13 cellular contexts compared by ENCODE assay signal in genomic region chr11:35321532-35322320, GRCh38.
A peak's percentile ranks its signal among the peaks of the same experiment; 100 is the strongest.
DNase-seq lines count a peak whose midpoint lies in the region; ATAC-seq and TF ChIP-seq lines count a peak whose summit lies in the region.
"Had no signal": no experiment of that assay in that cellular context is flagged by ENCODE, and none has a peak within 500 bp of the region (broad histone marks: within the 10 kb centered on the region; RNA-seq: fewer than 3 reads in every experiment).

No MANE protein-coding gene starts in this region.

- H3K4me3 ChIP-seq in right atrium auricular region = no peak overlapping the region
- no peak overlapping the region for H3K4me3 ChIP-seq in SJCRH30
- H3K4me3 ChIP-seq in foreskin fibroblast (ENCODE audit: low read depth in 1 of 2, low read length in 2 of 2) = no peak overlapping the region

- no peak overlapping the region for H3K27ac Mint-ChIP-seq in activated CD4-positive, alpha-beta T cell treated with anti-CD3 and anti-CD28 coated beads, Interleukin-2, amount 10 ng/mL, durations not matched to agents 7 days and 5 days
- H3K27ac Mint-ChIP-seq: stimulated activated naive B cell treated with anti-CD40 and anti-IgM and Interleukin-4, amounts not matched to agents 10 μg/mL and 1 μg/mL and 100 μg/mL, for 72 hours had no signal

- CTCF ChIA-PET in activated CD4-positive, alpha-beta T cell treated with anti-CD3 and anti-CD28 coated beads, Interleukin-2, amount 10 ng/mL, durations not matched to agents 7 days and 5 days (lab: Charles Lee) = no interaction called here

- H3K27ac ChIP-seq in right atrium auricular region (no peak overlapping the region), SJCRH30 (no peak overlapping the region)

- no peaks in the 10 kb centered on the region for H3K27me3 ChIP-seq in right atrium auricular region
- no peaks in the 10 kb centered on the region for H3K27me3 ChIP-seq in SJCRH30

- ATAC-seq in Right ventricle myocardium inferior = peak; percentile 32
- no peak for ATAC-seq in GM18909 (IDR thresholded peaks at IDR 0.05; ENCODE audit: poor library complexity, unreplicated experiment)
- no peak for ATAC-seq in GM18505 (IDR thresholded peaks at IDR 0.05; ENCODE audit: unreplicated experiment)
- ATAC-seq: stimulated activated naive B cell treated with anti-CD40 and anti-IgM and Interleukin-4, amounts not matched to agents 10 μg/mL and 1 μg/mL and 100 μg/mL, for 72 hours had no signal

- H3K36me3 Mint-ChIP-seq in activated CD4-positive, alpha-beta T cell treated with anti-CD3 and anti-CD28 coated beads, Interleukin-2, amount 10 ng/mL, durations not matched to agents 7 days and 5 days (ENCODE audit: low read depth) = peaks cover 5% of the 10 kb centered on the region
- H3K36me3 Mint-ChIP-seq: stimulated activated naive B cell treated with anti-CD40 and anti-IgM and Interleukin-4, amounts not matched to agents 10 μg/mL and 1 μg/mL and 100 μg/mL, for 72 hours had no signal

- H3K36me3 ChIP-seq in right atrium auricular region = no peaks in the 10 kb centered on the region
- H3K36me3 ChIP-seq in SJCRH30 = no peaks in the 10 kb centered on the region

- peaks cover 8% of the 10 kb centered on the region for H3K4me1 Mint-ChIP-seq in activated CD4-positive, alpha-beta T cell treated with anti-CD3 and anti-CD28 coated beads, Interleukin-2, amount 10 ng/mL, durations not matched to agents 7 days and 5 days

- H3K9me3 Mint-ChIP-seq in activated CD4-positive, alpha-beta T cell treated with anti-CD3 and anti-CD28 coated beads, Interleukin-2, amount 10 ng/mL, durations not matched to agents 7 days and 5 days = peaks cover 11% of the 10 kb centered on the region
- H3K9me3 Mint-ChIP-seq: neural crest cell; stimulated activated naive B cell treated with anti-CD40 and anti-IgM and Interleukin-4, amounts not matched to agents 10 μg/mL and 1 μg/mL and 100 μg/mL, for 72 hours had no signal

- TF ChIP-seq POLR2A in GM18505 (IDR thresholded peaks at IDR 0.05; ENCODE audit: borderline replicate concordance, extremely low read depth, insufficient read depth, insufficient read length) = no peak

- H3K4me1 ChIP-seq in right atrium auricular region = peaks cover 0 to 31% of the 10 kb centered on the region in 2 donors
- peaks cover 17% of the 10 kb centered on the region for H3K4me1 ChIP-seq in SJCRH30

- DNase-seq in Right ventricle myocardium inferior (ENCODE audit: missing footprints) (no peak), right atrium auricular region (ENCODE audit: low spot score) (no peak), SJCRH30 (peak; percentile 14 to 51), foreskin fibroblast (peak; percentile 89 to 95)
- DNase-seq in activated CD4-positive, alpha-beta T cell treated with anti-CD3 and anti-CD28 coated beads, Interleukin-2, amount 10 ng/mL, durations not matched to agents 7 days and 5 days = no peak
- no peak for DNase-seq in activated CD4-positive, alpha-beta T cell treated with anti-CD3 and anti-CD28 coated beads for 4 hours
- DNase-seq: KG1; NCI-H510A; stimulated activated naive B cell treated with anti-CD40 and anti-IgM and Interleukin-4, amounts not matched to agents 10 μg/mL and 1 μg/mL and 100 μg/mL, for 72 hours; SW 1271 had no signal

- intact Hi-C loops in Right ventricle myocardium inferior (cut with DNase I) = loop anchor here (10.0 kb wide), 1 partner anchor 327 kb away; no protein-coding TSS in a partner anchor

- H3K9me3 ChIP-seq in right atrium auricular region (no peaks in the 10 kb centered on the region), SJCRH30 (replicated peaks) (no peaks in the 10 kb centered on the region)

- peaks cover 2% of the 10 kb centered on the region for H3K27me3 Mint-ChIP-seq in activated CD4-positive, alpha-beta T cell treated with anti-CD3 and anti-CD28 coated beads, Interleukin-2, amount 10 ng/mL, durations not matched to agents 7 days and 5 days
- H3K27me3 Mint-ChIP-seq: stimulated activated naive B cell treated with anti-CD40 and anti-IgM and Interleukin-4, amounts not matched to agents 10 μg/mL and 1 μg/mL and 100 μg/mL, for 72 hours had no signal

- TF ChIP-seq CTCF in right atrium auricular region (IDR thresholded peaks at IDR 0.05) (no peak), foreskin fibroblast (IDR thresholded peaks at IDR 0.05; ENCODE audit: low read depth, low read length) (no peak)

- POLR2A ChIA-PET in activated CD4-positive, alpha-beta T cell treated with anti-CD3 and anti-CD28 coated beads, Interleukin-2, amount 10 ng/mL, durations not matched to agents 7 days and 5 days (lab: Charles Lee) = no interaction called here

- no peak overlapping the region for H3K4me3 Mint-ChIP-seq in activated CD4-positive, alpha-beta T cell treated with anti-CD3 and anti-CD28 coated beads, Interleukin-2, amount 10 ng/mL, durations not matched to agents 7 days and 5 days
- H3K4me3 Mint-ChIP-seq: neural crest cell; stimulated activated naive B cell treated with anti-CD40 and anti-IgM and Interleukin-4, amounts not matched to agents 10 μg/mL and 1 μg/mL and 100 μg/mL, for 72 hours had no signal

Comparison
In these comparisons a context has a peak if more than half of its experiments do, and no peak if none do; other contexts are left out.
1. DNase-seq: peak in SJCRH30 (2 of 2) and foreskin fibroblast (2 of 2); none in Right ventricle myocardium inferior (single experiment), right atrium auricular region (single experiment), activated CD4-positive, alpha-beta T cell treated with anti-CD3 and anti-CD28 coated beads, Interleukin-2, amount 10 ng/mL, durations not matched to agents 7 days and 5 days (single experiment) and activated CD4-positive, alpha-beta T cell treated with anti-CD3 and anti-CD28 coated beads for 4 hours (0 of 2).